ENCODE assay signal across 1 cellular context in the genomic region with DNA sequence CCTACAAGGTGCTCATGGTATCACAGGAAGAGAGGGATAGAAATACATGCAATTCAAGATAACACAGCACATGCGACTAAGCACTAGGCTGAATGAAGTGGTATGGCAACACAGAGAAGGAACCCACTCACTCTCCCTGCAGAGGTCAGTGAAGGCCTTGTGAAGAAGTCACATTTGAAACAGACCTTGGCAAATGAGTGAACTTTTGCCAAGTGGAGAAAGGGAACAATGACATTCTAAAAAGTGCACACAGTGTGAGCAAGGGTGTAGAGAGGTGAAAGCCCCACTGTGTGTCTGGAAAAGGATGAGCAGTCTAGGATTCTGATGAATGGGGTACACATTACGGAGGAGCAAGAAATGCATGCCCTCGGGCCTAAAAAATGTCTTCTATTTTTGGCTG.
TF ChIP-seq lines count a peak whose summit lies in the region.

No MANE protein-coding gene starts in this region.

TF ChIP-seq in HCT116, 20 proteins besides CTCF, POLR2A, EP300 and RAD21 (continued from another document):
- TF ChIP-seq, protein P1, sequence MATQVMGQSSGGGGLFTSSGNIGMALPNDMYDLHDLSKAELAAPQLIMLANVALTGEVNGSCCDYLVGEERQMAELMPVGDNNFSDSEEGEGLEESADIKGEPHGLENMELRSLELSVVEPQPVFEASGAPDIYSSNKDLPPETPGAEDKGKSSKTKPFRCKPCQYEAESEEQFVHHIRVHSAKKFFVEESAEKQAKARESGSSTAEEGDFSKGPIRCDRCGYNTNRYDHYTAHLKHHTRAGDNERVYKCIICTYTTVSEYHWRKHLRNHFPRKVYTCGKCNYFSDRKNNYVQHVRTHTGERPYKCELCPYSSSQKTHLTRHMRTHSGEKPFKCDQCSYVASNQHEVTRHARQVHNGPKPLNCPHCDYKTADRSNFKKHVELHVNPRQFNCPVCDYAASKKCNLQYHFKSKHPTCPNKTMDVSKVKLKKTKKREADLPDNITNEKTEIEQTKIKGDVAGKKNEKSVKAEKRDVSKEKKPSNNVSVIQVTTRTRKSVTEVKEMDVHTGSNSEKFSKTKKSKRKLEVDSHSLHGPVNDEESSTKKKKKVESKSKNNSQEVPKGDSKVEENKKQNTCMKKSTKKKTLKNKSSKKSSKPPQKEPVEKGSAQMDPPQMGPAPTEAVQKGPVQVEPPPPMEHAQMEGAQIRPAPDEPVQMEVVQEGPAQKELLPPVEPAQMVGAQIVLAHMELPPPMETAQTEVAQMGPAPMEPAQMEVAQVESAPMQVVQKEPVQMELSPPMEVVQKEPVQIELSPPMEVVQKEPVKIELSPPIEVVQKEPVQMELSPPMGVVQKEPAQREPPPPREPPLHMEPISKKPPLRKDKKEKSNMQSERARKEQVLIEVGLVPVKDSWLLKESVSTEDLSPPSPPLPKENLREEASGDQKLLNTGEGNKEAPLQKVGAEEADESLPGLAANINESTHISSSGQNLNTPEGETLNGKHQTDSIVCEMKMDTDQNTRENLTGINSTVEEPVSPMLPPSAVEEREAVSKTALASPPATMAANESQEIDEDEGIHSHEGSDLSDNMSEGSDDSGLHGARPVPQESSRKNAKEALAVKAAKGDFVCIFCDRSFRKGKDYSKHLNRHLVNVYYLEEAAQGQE (IDR thresholded peaks at IDR 0.05; ENCODE audit: low read depth), result no peak
- TF ChIP-seq ZNF274 (IDR thresholded peaks at IDR 0.05; ENCODE audit: low read depth, low read length), result no peak
